ENCODE assay signal across 1 cellular context in the genomic region with DNA sequence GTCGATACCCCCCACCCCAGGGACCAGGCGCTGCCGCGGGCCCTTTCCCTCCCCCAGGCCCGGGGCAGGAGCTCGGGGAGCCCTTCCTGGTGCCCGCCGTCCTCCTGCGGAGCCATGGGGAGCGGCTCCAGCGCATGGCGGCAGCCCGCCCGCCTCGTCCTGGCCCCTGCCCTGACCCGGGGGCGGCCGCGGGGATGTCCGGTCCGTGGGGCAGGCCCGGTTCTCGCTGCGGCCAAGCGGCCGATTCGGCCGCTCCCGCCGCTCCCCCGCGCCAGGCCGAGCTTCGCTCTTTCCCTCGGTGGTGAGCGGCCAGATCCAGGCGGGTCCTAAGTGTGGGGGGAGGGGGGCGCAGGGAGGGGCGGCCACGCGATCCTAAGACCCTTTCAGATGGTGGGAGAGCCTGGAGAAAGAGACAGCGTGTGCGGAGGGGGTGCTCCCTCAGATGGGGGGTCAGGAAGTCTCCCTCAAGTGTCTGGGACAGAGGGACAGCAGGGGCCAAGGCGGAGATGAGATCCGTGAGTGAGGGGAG.
TF ChIP-seq lines count a peak whose summit lies in the region.

No MANE protein-coding gene starts in this region.

TF ChIP-seq in K562, 482 proteins besides CTCF, POLR2A, EP300 and RAD21 (continued from another document and continues in another):
- TF ChIP-seq, protein P1, sequence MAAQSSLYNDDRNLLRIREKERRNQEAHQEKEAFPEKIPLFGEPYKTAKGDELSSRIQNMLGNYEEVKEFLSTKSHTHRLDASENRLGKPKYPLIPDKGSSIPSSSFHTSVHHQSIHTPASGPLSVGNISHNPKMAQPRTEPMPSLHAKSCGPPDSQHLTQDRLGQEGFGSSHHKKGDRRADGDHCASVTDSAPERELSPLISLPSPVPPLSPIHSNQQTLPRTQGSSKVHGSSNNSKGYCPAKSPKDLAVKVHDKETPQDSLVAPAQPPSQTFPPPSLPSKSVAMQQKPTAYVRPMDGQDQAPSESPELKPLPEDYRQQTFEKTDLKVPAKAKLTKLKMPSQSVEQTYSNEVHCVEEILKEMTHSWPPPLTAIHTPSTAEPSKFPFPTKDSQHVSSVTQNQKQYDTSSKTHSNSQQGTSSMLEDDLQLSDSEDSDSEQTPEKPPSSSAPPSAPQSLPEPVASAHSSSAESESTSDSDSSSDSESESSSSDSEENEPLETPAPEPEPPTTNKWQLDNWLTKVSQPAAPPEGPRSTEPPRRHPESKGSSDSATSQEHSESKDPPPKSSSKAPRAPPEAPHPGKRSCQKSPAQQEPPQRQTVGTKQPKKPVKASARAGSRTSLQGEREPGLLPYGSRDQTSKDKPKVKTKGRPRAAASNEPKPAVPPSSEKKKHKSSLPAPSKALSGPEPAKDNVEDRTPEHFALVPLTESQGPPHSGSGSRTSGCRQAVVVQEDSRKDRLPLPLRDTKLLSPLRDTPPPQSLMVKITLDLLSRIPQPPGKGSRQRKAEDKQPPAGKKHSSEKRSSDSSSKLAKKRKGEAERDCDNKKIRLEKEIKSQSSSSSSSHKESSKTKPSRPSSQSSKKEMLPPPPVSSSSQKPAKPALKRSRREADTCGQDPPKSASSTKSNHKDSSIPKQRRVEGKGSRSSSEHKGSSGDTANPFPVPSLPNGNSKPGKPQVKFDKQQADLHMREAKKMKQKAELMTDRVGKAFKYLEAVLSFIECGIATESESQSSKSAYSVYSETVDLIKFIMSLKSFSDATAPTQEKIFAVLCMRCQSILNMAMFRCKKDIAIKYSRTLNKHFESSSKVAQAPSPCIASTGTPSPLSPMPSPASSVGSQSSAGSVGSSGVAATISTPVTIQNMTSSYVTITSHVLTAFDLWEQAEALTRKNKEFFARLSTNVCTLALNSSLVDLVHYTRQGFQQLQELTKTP (IDR thresholded peaks at IDR 0.05; ENCODE audit: low read depth in 1 of 2, partially characterized antibody in 2 of 2) = no peak
- TF ChIP-seq CCNT2 (IDR thresholded peaks at IDR 0.05; ENCODE audit: borderline replicate concordance, extremely low read depth, insufficient read length, low read depth, low read length) (peak; percentile 38), FOXK1 (CRISPR knock-in tag; IDR thresholded peaks at IDR 0.05; ENCODE audit: borderline replicate concordance) (no peak), ZNF699 (CRISPR knock-in tag; IDR thresholded peaks at IDR 0.05; ENCODE audit: insufficient replicate concordance) (no peak), ZBTB7A (IDR thresholded peaks at IDR 0.05; ENCODE audit: borderline replicate concordance, control insufficient read depth, low read depth, low read length) (peak; percentile 37; the same call in 1 of the 2 replicates), ZNF764 (CRISPR knock-in tag; IDR thresholded peaks at IDR 0.05; ENCODE audit: low read depth) (no peak), PHF8 (IDR thresholded peaks at IDR 0.05; ENCODE audit: borderline replicate concordance, low read length) (no peak), DPF2 (IDR thresholded peaks at IDR 0.05) (no peak), GTF2A2 (tag; IDR thresholded peaks at IDR 0.05) (no peak), ZBTB49 (CRISPR knock-in tag; IDR thresholded peaks at IDR 0.05; ENCODE audit: borderline replicate concordance) (no peak), ARID3B (CRISPR knock-in tag; IDR thresholded peaks at IDR 0.05; ENCODE audit: borderline replicate concordance) (no peak), SRSF7 (optimal IDR thresholded peaks at IDR 0.05; ENCODE audit: low read depth, low read length) (no peak), RBM14 (IDR thresholded peaks at IDR 0.05; ENCODE audit: borderline replicate concordance, insufficient read depth, low read depth, low read length) (no peak), ZNF586 (CRISPR knock-in tag; conservative IDR thresholded peaks at IDR 0.05) (no peak), MBD2 (IDR thresholded peaks at IDR 0.05; ENCODE audit: borderline replicate concordance, low read depth) (no peak), ZNF134 (CRISPR knock-in tag; conservative IDR thresholded peaks at IDR 0.05) (no peak), HNRNPLL (IDR thresholded peaks at IDR 0.05; ENCODE audit: low read depth, low read length, poor library complexity, severe bottlenecking) (no peak), HINFP (tag; conservative IDR thresholded peaks at IDR 0.05; ENCODE audit: low read depth) (no peak), HSF4 (CRISPR knock-in tag; IDR thresholded peaks at IDR 0.05; ENCODE audit: borderline replicate concordance) (no peak), USF1 (CRISPR knock-in tag; IDR thresholded peaks at IDR 0.05) (no peak), ZNF707 (CRISPR knock-in tag; conservative IDR thresholded peaks at IDR 0.05) (no peak), PHF20 (IDR thresholded peaks at IDR 0.05; ENCODE audit: partially characterized antibody) (no peak), ZNF324 (CRISPR knock-in tag; IDR thresholded peaks at IDR 0.05) (no peak), ARNT (IDR thresholded peaks at IDR 0.05) (no peak), RBFOX2 (IDR thresholded peaks at IDR 0.05; ENCODE audit: low read depth, low read length) (peak; percentile 7; the same call in 1 of the 2 replicates), RUNX1 (IDR thresholded peaks at IDR 0.05; ENCODE audit: low read depth) (no peak), NBN (IDR thresholded peaks at IDR 0.05; ENCODE audit: low read depth) (no peak), LEF1 (IDR thresholded peaks at IDR 0.05) (no peak), YY1 (IDR thresholded peaks at IDR 0.05; ENCODE audit: borderline replicate concordance in 1 of 3, control insufficient read depth in 1 of 3, extremely low read depth in 1 of 3, insufficient read depth in 3 of 3, insufficient read length in 1 of 3, insufficient replicate concordance in 2 of 3, low read depth in 1 of 3, low read length in 2 of 3) (peak in 1 of 3 experiments; percentile 27), ZNF780A (CRISPR knock-in tag; IDR thresholded peaks at IDR 0.05) (no peak), CBX8 (IDR thresholded peaks at IDR 0.05; ENCODE audit: borderline replicate concordance, extremely low read depth, low read depth, low read length, poor library complexity, severe bottlenecking) (no peak), HNRNPK (IDR thresholded peaks at IDR 0.05; ENCODE audit: low read depth, low read length, poor library complexity, severe bottlenecking) (no peak), ZNF316 (IDR thresholded peaks at IDR 0.05) (no peak), CBFA2T3 (IDR thresholded peaks at IDR 0.05) (no peak), HMBOX1 (IDR thresholded peaks at IDR 0.05) (no peak), U2AF2 (optimal IDR thresholded peaks at IDR 0.05; ENCODE audit: low read depth, low read length) (no peak), MAZ (CRISPR knock-in tag; conservative IDR thresholded peaks at IDR 0.05 in 1 of 2, IDR thresholded peaks at IDR 0.05 in 1 of 2) (peak in 1 of 2 experiments; percentile 47; a peak in 2 of 4 replicates)
- TF ChIP-seq, protein P2, sequence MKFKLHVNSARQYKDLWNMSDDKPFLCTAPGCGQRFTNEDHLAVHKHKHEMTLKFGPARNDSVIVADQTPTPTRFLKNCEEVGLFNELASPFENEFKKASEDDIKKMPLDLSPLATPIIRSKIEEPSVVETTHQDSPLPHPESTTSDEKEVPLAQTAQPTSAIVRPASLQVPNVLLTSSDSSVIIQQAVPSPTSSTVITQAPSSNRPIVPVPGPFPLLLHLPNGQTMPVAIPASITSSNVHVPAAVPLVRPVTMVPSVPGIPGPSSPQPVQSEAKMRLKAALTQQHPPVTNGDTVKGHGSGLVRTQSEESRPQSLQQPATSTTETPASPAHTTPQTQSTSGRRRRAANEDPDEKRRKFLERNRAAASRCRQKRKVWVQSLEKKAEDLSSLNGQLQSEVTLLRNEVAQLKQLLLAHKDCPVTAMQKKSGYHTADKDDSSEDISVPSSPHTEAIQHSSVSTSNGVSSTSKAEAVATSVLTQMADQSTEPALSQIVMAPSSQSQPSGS (CRISPR knock-in tag; IDR thresholded peaks at IDR 0.05) = no peak
- TF ChIP-seq, protein P3, sequence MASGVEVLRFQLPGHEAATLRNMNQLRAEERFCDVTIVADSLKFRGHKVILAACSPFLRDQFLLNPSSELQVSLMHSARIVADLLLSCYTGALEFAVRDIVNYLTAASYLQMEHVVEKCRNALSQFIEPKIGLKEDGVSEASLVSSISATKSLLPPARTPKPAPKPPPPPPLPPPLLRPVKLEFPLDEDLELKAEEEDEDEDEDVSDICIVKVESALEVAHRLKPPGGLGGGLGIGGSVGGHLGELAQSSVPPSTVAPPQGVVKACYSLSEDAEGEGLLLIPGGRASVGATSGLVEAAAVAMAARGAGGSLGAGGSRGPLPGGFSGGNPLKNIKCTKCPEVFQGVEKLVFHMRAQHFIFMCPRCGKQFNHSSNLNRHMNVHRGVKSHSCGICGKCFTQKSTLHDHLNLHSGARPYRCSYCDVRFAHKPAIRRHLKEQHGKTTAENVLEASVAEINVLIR (CRISPR knock-in tag; IDR thresholded peaks at IDR 0.05) = no peak
- TF ChIP-seq, protein P4, sequence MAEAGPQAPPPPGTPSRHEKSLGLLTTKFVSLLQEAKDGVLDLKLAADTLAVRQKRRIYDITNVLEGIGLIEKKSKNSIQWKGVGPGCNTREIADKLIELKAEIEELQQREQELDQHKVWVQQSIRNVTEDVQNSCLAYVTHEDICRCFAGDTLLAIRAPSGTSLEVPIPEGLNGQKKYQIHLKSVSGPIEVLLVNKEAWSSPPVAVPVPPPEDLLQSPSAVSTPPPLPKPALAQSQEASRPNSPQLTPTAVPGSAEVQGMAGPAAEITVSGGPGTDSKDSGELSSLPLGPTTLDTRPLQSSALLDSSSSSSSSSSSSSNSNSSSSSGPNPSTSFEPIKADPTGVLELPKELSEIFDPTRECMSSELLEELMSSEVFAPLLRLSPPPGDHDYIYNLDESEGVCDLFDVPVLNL (CRISPR knock-in tag; IDR thresholded peaks at IDR 0.05; ENCODE audit: low read depth) = no peak
- TF ChIP-seq, protein P5, sequence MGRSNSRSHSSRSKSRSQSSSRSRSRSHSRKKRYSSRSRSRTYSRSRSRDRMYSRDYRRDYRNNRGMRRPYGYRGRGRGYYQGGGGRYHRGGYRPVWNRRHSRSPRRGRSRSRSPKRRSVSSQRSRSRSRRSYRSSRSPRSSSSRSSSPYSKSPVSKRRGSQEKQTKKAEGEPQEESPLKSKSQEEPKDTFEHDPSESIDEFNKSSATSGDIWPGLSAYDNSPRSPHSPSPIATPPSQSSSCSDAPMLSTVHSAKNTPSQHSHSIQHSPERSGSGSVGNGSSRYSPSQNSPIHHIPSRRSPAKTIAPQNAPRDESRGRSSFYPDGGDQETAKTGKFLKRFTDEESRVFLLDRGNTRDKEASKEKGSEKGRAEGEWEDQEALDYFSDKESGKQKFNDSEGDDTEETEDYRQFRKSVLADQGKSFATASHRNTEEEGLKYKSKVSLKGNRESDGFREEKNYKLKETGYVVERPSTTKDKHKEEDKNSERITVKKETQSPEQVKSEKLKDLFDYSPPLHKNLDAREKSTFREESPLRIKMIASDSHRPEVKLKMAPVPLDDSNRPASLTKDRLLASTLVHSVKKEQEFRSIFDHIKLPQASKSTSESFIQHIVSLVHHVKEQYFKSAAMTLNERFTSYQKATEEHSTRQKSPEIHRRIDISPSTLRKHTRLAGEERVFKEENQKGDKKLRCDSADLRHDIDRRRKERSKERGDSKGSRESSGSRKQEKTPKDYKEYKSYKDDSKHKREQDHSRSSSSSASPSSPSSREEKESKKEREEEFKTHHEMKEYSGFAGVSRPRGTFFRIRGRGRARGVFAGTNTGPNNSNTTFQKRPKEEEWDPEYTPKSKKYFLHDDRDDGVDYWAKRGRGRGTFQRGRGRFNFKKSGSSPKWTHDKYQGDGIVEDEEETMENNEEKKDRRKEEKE (IDR thresholded peaks at IDR 0.05; ENCODE audit: borderline replicate concordance in 1 of 2, control insufficient read depth in 1 of 2, low read depth in 2 of 2, low read length in 1 of 2) = no peak
